9 cellular contexts compared by ENCODE assay signal in genomic region chr20:35171438-35171752, GRCh38. TPM values are rescaled to one million over a fixed set of nuclear protein-coding genes. Genes with fewer than 3 reads are reported as not detected.
DNase-seq lines count a peak whose midpoint lies in the region; ATAC-seq and TF ChIP-seq lines count a peak whose summit lies in the region.
"Had no signal": no experiment of that assay in that cellular context is flagged by ENCODE, and none has a peak within 500 bp of the region (broad histone marks: within the 10 kb centered on the region; RNA-seq: fewer than 3 reads in every experiment).

No MANE protein-coding gene starts in this region.

- H3K4me3 Mint-ChIP-seq in mesothelial cell of epicardium = peak overlapping the region; percentile 54

- in situ Hi-C loops in astrocyte of the spinal cord (cut with HindIII; ENCODE audit: low sequenced_read_pairs) = no loop called here

- H3K36me3 Mint-ChIP-seq in mesothelial cell of epicardium = peaks cover 3% of the 10 kb centered on the region

- H3K9me3 Mint-ChIP-seq in mesothelial cell of epicardium = no peaks in the 10 kb centered on the region

- DNase-seq in left ventricle myocardium inferior = no peak
- no peak for DNase-seq in left ventricle myocardium superior
- no peak for DNase-seq in astrocyte of the spinal cord (ENCODE audit: low read depth, low spot score)
- no peak for DNase-seq in mesothelial cell of epicardium (ENCODE audit: low spot score in 2 of 2, unreplicated experiment in 2 of 2)
- DNase-seq in upper lobe of right lung = no peak
- DNase-seq in NCI-H1092 treated with DMSO at 0.1 percent for 48 hours (lab: John Stamatoyannopoulos, UW) = no peak
- DNase-seq in stimulated activated CD4-positive, alpha-beta T cell treated with anti-CD3 and anti-CD28 coated beads, Interleukin-12 subunit alpha, Interleukin-12 subunit beta, amount 100 ng/mL, for 4 hours = no peak
- DNase-seq in dedifferentiated amniotic fluid mesenchymal stem cell (ENCODE audit: extremely low spot score) = no peak
- DNase-seq: activated effector memory CD4-positive, alpha-beta T cell treated with anti-CD3 and anti-CD28 coated beads, Interleukin-2, amount 50 U/mL, for 16 hours had no signal

- TF ChIP-seq CTCF in left ventricle myocardium inferior (IDR thresholded peaks at IDR 0.05; ENCODE audit: borderline replicate concordance) = no peak
- TF ChIP-seq CTCF in astrocyte of the spinal cord (IDR thresholded peaks at IDR 0.05; ENCODE audit: low read depth, low read length) = no peak
- no peak for TF ChIP-seq CTCF in mesothelial cell of epicardium (IDR thresholded peaks at IDR 0.05; ENCODE audit: unreplicated experiment)
- TF ChIP-seq CTCF in upper lobe of right lung (IDR thresholded peaks at IDR 0.05) = no peak

- H3K27me3 Mint-ChIP-seq in mesothelial cell of epicardium (ENCODE audit: low read depth) = no peaks in the 10 kb centered on the region

- H3K27me3 ChIP-seq in left ventricle myocardium inferior (ENCODE audit: low read depth) = no peaks in the 10 kb centered on the region
- H3K27me3 ChIP-seq in upper lobe of right lung = no peaks in the 10 kb centered on the region

- ATAC-seq in left ventricle myocardium superior = no peak
- no peak for ATAC-seq in upper lobe of right lung

- H3K4me1 ChIP-seq in left ventricle myocardium inferior (peaks cover 27% of the 10 kb centered on the region), upper lobe of right lung (peaks cover 17% of the 10 kb centered on the region)

- peaks cover 16% of the 10 kb centered on the region for H3K4me1 Mint-ChIP-seq in mesothelial cell of epicardium

- H3K9me3 ChIP-seq in left ventricle myocardium inferior (replicated peaks) (no peaks in the 10 kb centered on the region), upper lobe of right lung (no peaks in the 10 kb centered on the region)

- peak overlapping the region; percentile 65 for H3K4me3 ChIP-seq in left ventricle myocardium inferior
- peak overlapping the region; percentile 49 for H3K4me3 ChIP-seq in astrocyte of the spinal cord (ENCODE audit: low read depth, low read length)
- peak overlapping the region; percentile 47 for H3K4me3 ChIP-seq in upper lobe of right lung

- intact Hi-C loops in left ventricle myocardium inferior (cut with micrococcal nuclease) = no loop called here
- intact Hi-C loops in left ventricle myocardium superior (cut with micrococcal nuclease) = no loop called here
- intact Hi-C loops in upper lobe of right lung (cut with DNase I) = no loop called here

- peaks cover 8% of the 10 kb centered on the region for H3K36me3 ChIP-seq in left ventricle myocardium inferior
- no peaks in the 10 kb centered on the region for H3K36me3 ChIP-seq in upper lobe of right lung

- peak overlapping the region; percentile 81 for H3K27ac ChIP-seq in left ventricle myocardium inferior (replicated peaks)
- peak overlapping the region; percentile 47 for H3K27ac ChIP-seq in upper lobe of right lung

- H3K27ac Mint-ChIP-seq in mesothelial cell of epicardium = no peak overlapping the region

RNA-seq across cellular contexts. Expression of gene PROCR, which starts 0.5 kb away (rescaled TPM):
- total RNA-seq in left ventricle myocardium inferior (9.8 TPM), left ventricle myocardium superior (9.5 TPM), mesothelial cell of epicardium (4.0 to 4.7 TPM (median 4.4 TPM) in 3 replicates), upper lobe of right lung (20.4 TPM)

RNA-seq across cellular contexts. Expression of gene EDEM2, which starts 24.3 kb away (rescaled TPM):
- 10.4 TPM for total RNA-seq in left ventricle myocardium inferior
- total RNA-seq in left ventricle myocardium superior = 9.7 TPM
- 15.1 to 17.3 TPM (median 16.5 TPM) in 3 replicates for total RNA-seq in mesothelial cell of epicardium
- total RNA-seq in upper lobe of right lung = 39.2 TPM

RNA-seq across cellular contexts. Expression of gene MMP24, which starts 55.1 kb away (rescaled TPM):
- total RNA-seq in left ventricle myocardium inferior (0.25 TPM), left ventricle myocardium superior (0.45 TPM), mesothelial cell of epicardium (0.99 to 1.3 TPM (median 1.1 TPM) in 3 replicates), upper lobe of right lung (13.0 TPM)
